In genomic region chr20:62970307-62971210, GRCh38 we compare ENCODE assay signal across 1 cellular context.
TF ChIP-seq lines count a peak whose summit lies in the region.

No MANE protein-coding gene starts in this region.

TF ChIP-seq in HepG2, 621 proteins besides CTCF, POLR2A, EP300 and RAD21 (continued from another document and continues in another):
- TF ChIP-seq, protein P1, sequence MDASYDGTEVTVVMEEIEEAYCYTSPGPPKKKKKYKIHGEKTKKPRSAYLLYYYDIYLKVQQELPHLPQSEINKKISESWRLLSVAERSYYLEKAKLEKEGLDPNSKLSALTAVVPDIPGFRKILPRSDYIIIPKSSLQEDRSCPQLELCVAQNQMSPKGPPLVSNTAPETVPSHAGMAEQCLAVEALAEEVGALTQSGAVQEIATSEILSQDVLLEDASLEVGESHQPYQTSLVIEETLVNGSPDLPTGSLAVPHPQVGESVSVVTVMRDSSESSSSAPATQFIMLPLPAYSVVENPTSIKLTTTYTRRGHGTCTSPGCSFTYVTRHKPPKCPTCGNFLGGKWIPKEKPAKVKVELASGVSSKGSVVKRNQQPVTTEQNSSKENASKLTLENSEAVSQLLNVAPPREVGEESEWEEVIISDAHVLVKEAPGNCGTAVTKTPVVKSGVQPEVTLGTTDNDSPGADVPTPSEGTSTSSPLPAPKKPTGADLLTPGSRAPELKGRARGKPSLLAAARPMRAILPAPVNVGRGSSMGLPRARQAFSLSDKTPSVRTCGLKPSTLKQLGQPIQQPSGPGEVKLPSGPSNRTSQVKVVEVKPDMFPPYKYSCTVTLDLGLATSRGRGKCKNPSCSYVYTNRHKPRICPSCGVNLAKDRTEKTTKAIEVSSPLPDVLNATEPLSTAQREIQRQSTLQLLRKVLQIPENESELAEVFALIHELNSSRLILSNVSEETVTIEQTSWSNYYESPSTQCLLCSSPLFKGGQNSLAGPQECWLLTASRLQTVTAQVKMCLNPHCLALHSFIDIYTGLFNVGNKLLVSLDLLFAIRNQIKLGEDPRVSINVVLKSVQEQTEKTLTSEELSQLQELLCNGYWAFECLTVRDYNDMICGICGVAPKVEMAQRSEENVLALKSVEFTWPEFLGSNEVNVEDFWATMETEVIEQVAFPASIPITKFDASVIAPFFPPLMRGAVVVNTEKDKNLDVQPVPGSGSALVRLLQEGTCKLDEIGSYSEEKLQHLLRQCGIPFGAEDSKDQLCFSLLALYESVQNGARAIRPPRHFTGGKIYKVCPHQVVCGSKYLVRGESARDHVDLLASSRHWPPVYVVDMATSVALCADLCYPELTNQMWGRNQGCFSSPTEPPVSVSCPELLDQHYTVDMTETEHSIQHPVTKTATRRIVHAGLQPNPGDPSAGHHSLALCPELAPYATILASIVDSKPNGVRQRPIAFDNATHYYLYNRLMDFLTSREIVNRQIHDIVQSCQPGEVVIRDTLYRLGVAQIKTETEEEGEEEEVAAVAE (CRISPR knock-in tag; IDR thresholded peaks at IDR 0.05; ENCODE audit: borderline replicate concordance), result 0 out of 2 replicates have a peak, but pooled peaks have one; percentile 29
- TF ChIP-seq, protein P2, sequence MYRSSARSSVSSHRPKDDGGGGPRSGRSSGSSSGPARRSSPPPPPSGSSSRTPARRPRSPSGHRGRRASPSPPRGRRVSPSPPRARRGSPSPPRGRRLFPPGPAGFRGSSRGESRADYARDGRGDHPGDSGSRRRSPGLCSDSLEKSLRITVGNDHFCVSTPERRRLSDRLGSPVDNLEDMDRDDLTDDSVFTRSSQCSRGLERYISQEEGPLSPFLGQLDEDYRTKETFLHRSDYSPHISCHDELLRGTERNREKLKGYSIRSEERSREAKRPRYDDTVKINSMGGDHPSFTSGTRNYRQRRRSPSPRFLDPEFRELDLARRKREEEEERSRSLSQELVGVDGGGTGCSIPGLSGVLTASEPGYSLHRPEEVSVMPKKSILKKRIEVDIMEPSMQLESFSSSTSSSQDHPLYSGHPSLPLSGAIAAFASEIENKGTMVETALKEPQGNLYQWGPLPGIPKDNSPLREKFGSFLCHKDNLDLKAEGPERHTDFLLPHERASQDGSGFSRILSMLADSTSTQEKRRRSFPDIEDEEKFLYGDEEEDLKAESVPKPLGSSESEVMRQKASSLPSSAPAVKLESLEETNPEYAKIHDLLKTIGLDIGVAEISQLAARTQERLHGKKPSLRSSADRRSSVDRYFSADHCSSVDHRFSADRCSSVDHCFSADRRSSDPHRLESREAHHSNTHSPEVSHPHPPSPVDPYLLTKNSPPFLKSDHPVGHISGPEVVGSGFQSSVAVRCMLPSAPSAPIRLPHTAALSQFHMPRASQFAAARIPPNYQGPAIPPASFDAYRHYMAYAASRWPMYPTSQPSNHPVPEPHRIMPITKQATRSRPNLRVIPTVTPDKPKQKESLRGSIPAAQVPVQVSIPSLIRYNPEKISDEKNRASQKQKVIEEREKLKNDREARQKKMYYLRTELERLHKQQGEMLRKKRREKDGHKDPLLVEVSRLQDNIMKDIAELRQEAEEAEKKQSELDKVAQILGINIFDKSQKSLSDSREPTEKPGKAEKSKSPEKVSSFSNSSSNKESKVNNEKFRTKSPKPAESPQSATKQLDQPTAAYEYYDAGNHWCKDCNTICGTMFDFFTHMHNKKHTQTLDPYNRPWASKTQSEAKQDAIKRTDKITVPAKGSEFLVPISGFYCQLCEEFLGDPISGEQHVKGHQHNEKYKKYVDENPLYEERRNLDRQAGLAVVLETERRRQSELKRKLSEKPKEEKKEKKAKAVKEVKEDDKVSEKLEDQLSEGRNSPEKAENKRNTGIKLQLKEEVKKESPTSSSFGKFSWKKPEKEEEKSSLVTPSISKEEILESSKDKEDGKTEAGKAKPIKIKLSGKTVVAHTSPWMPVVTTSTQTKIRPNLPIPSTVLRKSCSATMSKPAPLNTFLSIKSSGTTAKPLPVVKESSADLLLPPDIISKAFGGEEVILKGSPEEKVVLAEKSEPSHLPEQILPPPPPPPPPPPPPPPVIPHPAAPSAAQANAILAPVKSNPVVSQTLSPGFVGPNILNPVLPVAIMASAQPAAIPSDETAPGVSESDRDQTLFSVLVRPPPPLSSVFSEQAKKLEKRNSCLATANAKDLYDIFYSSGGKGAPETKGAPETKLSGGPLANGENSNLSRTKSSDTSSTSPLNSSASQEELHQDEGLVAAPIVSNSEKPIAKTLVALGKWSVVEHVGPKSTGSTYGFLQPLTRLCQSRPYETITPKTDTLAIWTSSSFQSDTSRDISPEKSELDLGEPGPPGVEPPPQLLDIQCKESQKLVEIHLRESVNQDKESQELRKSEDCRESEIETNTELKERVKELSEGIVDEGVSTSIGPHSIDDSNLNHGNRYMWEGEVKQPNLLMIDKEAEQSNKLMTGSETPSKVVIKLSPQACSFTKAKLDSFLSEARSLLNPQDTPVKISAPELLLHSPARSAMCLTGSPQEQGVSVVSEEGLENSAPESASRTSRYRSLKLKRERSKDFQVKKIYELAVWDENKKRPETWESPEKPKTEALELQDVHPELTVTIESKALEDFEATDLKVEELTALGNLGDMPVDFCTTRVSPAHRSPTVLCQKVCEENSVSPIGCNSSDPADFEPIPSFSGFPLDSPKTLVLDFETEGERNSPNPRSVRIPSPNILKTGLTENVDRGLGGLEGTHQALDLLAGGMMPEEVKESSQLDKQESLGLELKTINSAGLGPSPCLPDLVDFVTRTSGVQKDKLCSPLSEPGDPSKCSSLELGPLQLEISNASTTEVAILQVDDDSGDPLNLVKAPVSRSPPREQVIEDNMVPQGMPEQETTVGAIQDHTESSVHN (CRISPR knock-in tag; IDR thresholded peaks at IDR 0.05), result no peak; the same call in 1 of the 2 replicates
- TF ChIP-seq ZNF547 (CRISPR knock-in tag; IDR thresholded peaks at IDR 0.05) (peak; percentile 23; the same call in 1 of the 2 replicates), HIVEP1 (CRISPR knock-in tag; IDR thresholded peaks at IDR 0.05) (peak; percentile 75; the same call in 1 of the 2 replicates), PRDM4 (CRISPR knock-in tag; IDR thresholded peaks at IDR 0.05; ENCODE audit: borderline replicate concordance) (no peak), SIX4 (CRISPR knock-in tag; IDR thresholded peaks at IDR 0.05) (no peak), ZNF12 (CRISPR knock-in tag; IDR thresholded peaks at IDR 0.05) (no peak), HMGA1 (CRISPR knock-in tag; conservative IDR thresholded peaks at IDR 0.05) (no peak), STAT5B (CRISPR knock-in tag; IDR thresholded peaks at IDR 0.05) (no peak), ZNF883 (CRISPR knock-in tag; IDR thresholded peaks at IDR 0.05; ENCODE audit: not compliant biosample characterization) (no peak), KMT2B (CRISPR knock-in tag; IDR thresholded peaks at IDR 0.05) (no peak), ZFP36L1 (CRISPR knock-in tag; IDR thresholded peaks at IDR 0.05) (no peak), ATF6 (CRISPR knock-in tag; conservative IDR thresholded peaks at IDR 0.05) (no peak), LCORL (IDR thresholded peaks at IDR 0.05) (no peak), LCORL (CRISPR knock-in tag; IDR thresholded peaks at IDR 0.05) (0 out of 2 replicates have a peak, but pooled peaks have one; percentile 16), ZNF513 (CRISPR knock-in tag; conservative IDR thresholded peaks at IDR 0.05) (0 out of 2 replicates have a peak, but pooled peaks have one; percentile 31)
- TF ChIP-seq, protein P3, sequence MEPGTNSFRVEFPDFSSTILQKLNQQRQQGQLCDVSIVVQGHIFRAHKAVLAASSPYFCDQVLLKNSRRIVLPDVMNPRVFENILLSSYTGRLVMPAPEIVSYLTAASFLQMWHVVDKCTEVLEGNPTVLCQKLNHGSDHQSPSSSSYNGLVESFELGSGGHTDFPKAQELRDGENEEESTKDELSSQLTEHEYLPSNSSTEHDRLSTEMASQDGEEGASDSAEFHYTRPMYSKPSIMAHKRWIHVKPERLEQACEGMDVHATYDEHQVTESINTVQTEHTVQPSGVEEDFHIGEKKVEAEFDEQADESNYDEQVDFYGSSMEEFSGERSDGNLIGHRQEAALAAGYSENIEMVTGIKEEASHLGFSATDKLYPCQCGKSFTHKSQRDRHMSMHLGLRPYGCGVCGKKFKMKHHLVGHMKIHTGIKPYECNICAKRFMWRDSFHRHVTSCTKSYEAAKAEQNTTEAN (CRISPR knock-in tag; conservative IDR thresholded peaks at IDR 0.05), result no peak
- TF ChIP-seq, protein P4, sequence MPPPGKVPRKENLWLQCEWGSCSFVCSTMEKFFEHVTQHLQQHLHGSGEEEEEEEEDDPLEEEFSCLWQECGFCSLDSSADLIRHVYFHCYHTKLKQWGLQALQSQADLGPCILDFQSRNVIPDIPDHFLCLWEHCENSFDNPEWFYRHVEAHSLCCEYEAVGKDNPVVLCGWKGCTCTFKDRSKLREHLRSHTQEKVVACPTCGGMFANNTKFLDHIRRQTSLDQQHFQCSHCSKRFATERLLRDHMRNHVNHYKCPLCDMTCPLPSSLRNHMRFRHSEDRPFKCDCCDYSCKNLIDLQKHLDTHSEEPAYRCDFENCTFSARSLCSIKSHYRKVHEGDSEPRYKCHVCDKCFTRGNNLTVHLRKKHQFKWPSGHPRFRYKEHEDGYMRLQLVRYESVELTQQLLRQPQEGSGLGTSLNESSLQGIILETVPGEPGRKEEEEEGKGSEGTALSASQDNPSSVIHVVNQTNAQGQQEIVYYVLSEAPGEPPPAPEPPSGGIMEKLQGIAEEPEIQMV (CRISPR knock-in tag; IDR thresholded peaks at IDR 0.05; ENCODE audit: low read depth), result 0 out of 2 replicates have a peak, but pooled peaks have one; percentile 36
- TF ChIP-seq, protein P5, sequence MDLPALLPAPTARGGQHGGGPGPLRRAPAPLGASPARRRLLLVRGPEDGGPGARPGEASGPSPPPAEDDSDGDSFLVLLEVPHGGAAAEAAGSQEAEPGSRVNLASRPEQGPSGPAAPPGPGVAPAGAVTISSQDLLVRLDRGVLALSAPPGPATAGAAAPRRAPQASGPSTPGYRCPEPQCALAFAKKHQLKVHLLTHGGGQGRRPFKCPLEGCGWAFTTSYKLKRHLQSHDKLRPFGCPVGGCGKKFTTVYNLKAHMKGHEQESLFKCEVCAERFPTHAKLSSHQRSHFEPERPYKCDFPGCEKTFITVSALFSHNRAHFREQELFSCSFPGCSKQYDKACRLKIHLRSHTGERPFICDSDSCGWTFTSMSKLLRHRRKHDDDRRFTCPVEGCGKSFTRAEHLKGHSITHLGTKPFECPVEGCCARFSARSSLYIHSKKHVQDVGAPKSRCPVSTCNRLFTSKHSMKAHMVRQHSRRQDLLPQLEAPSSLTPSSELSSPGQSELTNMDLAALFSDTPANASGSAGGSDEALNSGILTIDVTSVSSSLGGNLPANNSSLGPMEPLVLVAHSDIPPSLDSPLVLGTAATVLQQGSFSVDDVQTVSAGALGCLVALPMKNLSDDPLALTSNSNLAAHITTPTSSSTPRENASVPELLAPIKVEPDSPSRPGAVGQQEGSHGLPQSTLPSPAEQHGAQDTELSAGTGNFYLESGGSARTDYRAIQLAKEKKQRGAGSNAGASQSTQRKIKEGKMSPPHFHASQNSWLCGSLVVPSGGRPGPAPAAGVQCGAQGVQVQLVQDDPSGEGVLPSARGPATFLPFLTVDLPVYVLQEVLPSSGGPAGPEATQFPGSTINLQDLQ (CRISPR knock-in tag; IDR thresholded peaks at IDR 0.05), result no peak
